10 cellular contexts compared by ENCODE assay signal in the genomic region with DNA sequence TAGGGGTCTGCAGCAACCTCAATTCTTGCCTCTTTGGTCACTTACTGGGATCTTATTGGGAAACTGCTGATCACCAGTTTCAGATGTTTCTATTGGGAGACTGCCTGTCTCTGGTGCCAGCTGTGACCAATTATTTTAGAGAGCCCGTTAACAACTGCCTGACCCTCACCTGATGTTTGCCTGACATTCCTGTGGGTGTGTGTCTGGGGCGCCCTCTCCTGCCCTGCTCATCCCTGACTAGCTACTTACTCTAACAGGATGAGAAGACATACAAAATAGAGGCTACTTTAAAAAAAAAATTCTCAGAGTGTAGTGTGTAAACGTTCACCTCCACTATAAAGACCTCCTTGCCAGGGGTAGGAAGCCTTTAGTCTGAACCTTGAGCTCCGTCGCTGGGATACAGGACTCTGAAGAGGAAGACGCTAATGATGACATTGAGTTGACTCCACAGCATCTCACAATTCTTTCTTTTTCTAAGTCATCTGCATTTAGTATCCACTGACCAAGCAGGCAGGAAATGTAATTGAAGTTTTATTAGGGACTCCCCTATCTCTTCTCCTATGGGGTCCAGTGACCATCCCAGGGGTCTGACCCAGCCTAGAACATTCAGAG. TPM values are rescaled to one million over a fixed set of nuclear protein-coding genes. Genes with fewer than 3 reads are reported as not detected.
A peak's percentile ranks its signal among the peaks of the same experiment; 100 is the strongest.
DNase-seq lines count a peak whose midpoint lies in the region; ATAC-seq and TF ChIP-seq lines count a peak whose summit lies in the region.
"Had no signal": no experiment of that assay in that cellular context is flagged by ENCODE, and none has a peak within 500 bp of the region (broad histone marks: within the 10 kb centered on the region; RNA-seq: fewer than 3 reads in every experiment).

No MANE protein-coding gene starts in this region.

- 0 out of 3 replicates have a peak overlapping the region, but pooled peaks have one; percentile 14 for H2BK15ac ChIP-seq in IMR-90 (ENCODE audit: low read depth, low read length)

- no CpG with 5 or more reads among the region's 6 CpGs for WGBS in IMR-90 (ENCODE audit: extremely low coverage in 2 of 2, insufficient read length in 1 of 2), 2 experiments

- no peak overlapping the region for H2BK120ac ChIP-seq in IMR-90 (ENCODE audit: low read depth, low read length)

- no peaks in the 10 kb centered on the region for H3K36me3 ChIP-seq in BE2C
- no peaks in the 10 kb centered on the region for H3K36me3 ChIP-seq in IMR-90 (ENCODE audit: control insufficient read depth, insufficient read depth, low read length)
- H3K36me3 ChIP-seq in osteoblast (ENCODE audit: insufficient read depth, low read length), result no peaks in the 10 kb centered on the region

- 0 out of 2 replicates have a peak, but pooled peaks have one; percentile 1 for TF ChIP-seq CTCF in BE2C (IDR thresholded peaks at IDR 0.05; ENCODE audit: low read depth, low read length)
- no peak for TF ChIP-seq CTCF in IMR-90 (conservative IDR thresholded peaks at IDR 0.05; ENCODE audit: low read depth, low read length)
- no peak for TF ChIP-seq CTCF in natural killer cell (IDR thresholded peaks at IDR 0.05)
- no peak for TF ChIP-seq CTCF in osteoblast (IDR thresholded peaks at IDR 0.05; ENCODE audit: extremely low read depth, low read depth, low read length)

- no peak overlapping the region for H3K56ac ChIP-seq in IMR-90 (ENCODE audit: extremely low read depth, insufficient read depth, low read length)

- H3K4me1 ChIP-seq in BE2C (no peaks in the 10 kb centered on the region), IMR-90 (ENCODE audit: control insufficient read depth, insufficient read depth, low read length) (peaks cover 16% of the 10 kb centered on the region), osteoblast (ENCODE audit: insufficient read depth, low read length) (peaks cover 16% of the 10 kb centered on the region)

- H2AFZ ChIP-seq in IMR-90 (replicated peaks; ENCODE audit: low read length, poor library complexity), result no peak overlapping the region
- H2AFZ ChIP-seq in osteoblast (ENCODE audit: low read length), result no peak overlapping the region

- H3K36me3 Mint-ChIP-seq in activated naive CD8-positive, alpha-beta T cell treated with anti-CD3 and anti-CD28 coated beads, Interleukin-2, amount 50 U/mL, for 24 hours (ENCODE audit: low read depth), result no peaks in the 10 kb centered on the region
- no peaks in the 10 kb centered on the region for H3K36me3 Mint-ChIP-seq in natural killer cell

- H3K23ac ChIP-seq in IMR-90 (ENCODE audit: low read depth, low read length), result peak overlapping the region; percentile 1; the same call in 1 of the 2 replicates

- dilution Hi-C loops in IMR-90 (cut with HindIII; ENCODE audit: low sequenced_read_pairs, unreplicated experiment), result no loop called here

- intact Hi-C loops in IMR-90 (cut with micrococcal nuclease), result loop anchor here (2.0 kb wide), 2 partner anchors 151 to 257 kb away; no protein-coding TSS in a partner anchor
- intact Hi-C loops in natural killer cell (cut with micrococcal nuclease), result loop anchor here (2.0 kb wide), 1 partner anchor 249 kb away; no protein-coding TSS in a partner anchor

- CTCF ChIA-PET in IMR-90 (lab: Yijun Ruan, JAX), result interaction anchor here (0.5 to 1.4 kb wide), 4 partner anchors 14 to 75 kb away, joined by 3 to 5 read pairs (median 4); no protein-coding TSS in a partner anchor

- H2AK5ac ChIP-seq in IMR-90 (ENCODE audit: low read depth, low read length), result no peak overlapping the region

- peaks cover 0 to 5% of the 10 kb centered on the region in 2 experiments; a peak in 1 of 4 replicates for H3K79me1 ChIP-seq in IMR-90 (ENCODE audit: low read depth in 1 of 2, low read length in 2 of 2)

- no peaks in the 10 kb centered on the region for H3K27me3 Mint-ChIP-seq in activated naive CD8-positive, alpha-beta T cell treated with anti-CD3 and anti-CD28 coated beads, Interleukin-2, amount 50 U/mL, for 24 hours
- H3K27me3 Mint-ChIP-seq in natural killer cell (ENCODE audit: low read depth in 2 of 2), result peaks cover 0 to 10% of the 10 kb centered on the region in 2 donors

- no peak overlapping the region for H3K18ac ChIP-seq in IMR-90 (ENCODE audit: low read depth, low read length)

- H3K9me3 ChIP-seq in BE2C (no peaks in the 10 kb centered on the region), IMR-90 (ENCODE audit: control insufficient read depth, insufficient read depth, low read length) (no peaks in the 10 kb centered on the region), osteoblast (ENCODE audit: low read depth, low read length) (no peaks in the 10 kb centered on the region)

- ATAC-seq in IMR-90 (ENCODE audit: low read depth) (no peak), natural killer cell (no peak)
- peak; percentile 13 for ATAC-seq in activated naive CD8-positive, alpha-beta T cell treated with anti-CD3 and anti-CD28 coated beads, Interleukin-2, amount 50 U/mL, for 24 hours

- no peak overlapping the region for H3K4ac ChIP-seq in IMR-90 (ENCODE audit: low read depth, low read length)

- no peaks in the 10 kb centered on the region for H3K79me2 ChIP-seq in osteoblast (ENCODE audit: insufficient read depth, low read length)

- peak overlapping the region; percentile 96 for H3K27ac Mint-ChIP-seq in activated naive CD8-positive, alpha-beta T cell treated with anti-CD3 and anti-CD28 coated beads, Interleukin-2, amount 50 U/mL, for 24 hours
- peak overlapping the region in 1 of 2 donors; percentile 79 for H3K27ac Mint-ChIP-seq in natural killer cell

- no peak overlapping the region for H3K9ac ChIP-seq in IMR-90 (ENCODE audit: low read depth, low read length)

- H3K27ac ChIP-seq in IMR-90 (ENCODE audit: insufficient read depth, low read length) (no peak overlapping the region), osteoblast (ENCODE audit: low read depth, low read length) (no peak overlapping the region)

- H4K5ac ChIP-seq in IMR-90 (ENCODE audit: low read depth, low read length), result no peak overlapping the region

- H4K20me1 ChIP-seq in IMR-90 (ENCODE audit: insufficient read depth, low read length) (no peaks in the 10 kb centered on the region), osteoblast (ENCODE audit: insufficient read depth, low read length) (no peaks in the 10 kb centered on the region)

- peak overlapping the region; percentile 5; the same call in 1 of the 2 replicates for H4K91ac ChIP-seq in IMR-90 (ENCODE audit: insufficient read depth, low read depth, low read length)

- H3K27me3 ChIP-seq in BE2C, result no peaks in the 10 kb centered on the region
- H3K27me3 ChIP-seq in IMR-90 (ENCODE audit: control insufficient read depth, insufficient read depth, low read length), result peaks cover 11% of the 10 kb centered on the region
- H3K27me3 ChIP-seq in osteoblast (ENCODE audit: insufficient read depth, low read length), result no peaks in the 10 kb centered on the region

- peaks cover 70% of the 10 kb centered on the region for H3K4me1 Mint-ChIP-seq in activated naive CD8-positive, alpha-beta T cell treated with anti-CD3 and anti-CD28 coated beads, Interleukin-2, amount 50 U/mL, for 24 hours
- peaks cover 6 to 53% of the 10 kb centered on the region in 2 donors for H3K4me1 Mint-ChIP-seq in natural killer cell

- 0 out of 2 replicates have a peak overlapping the region, but pooled peaks have one; percentile 9 for H3K14ac ChIP-seq in IMR-90 (replicated peaks; ENCODE audit: low read depth, low read length)

- H3K9me1 ChIP-seq in IMR-90 (ENCODE audit: insufficient read depth, low read length), result peaks cover 17% of the 10 kb centered on the region

- in situ Hi-C loops in IMR-90 (cut with MboI; ENCODE audit: low sequenced_read_pairs), result loop anchor here (5.0 kb wide), 1 partner anchor 248 kb away; no protein-coding TSS in a partner anchor

- no peaks in the 10 kb centered on the region for H3K9me3 Mint-ChIP-seq in activated naive CD8-positive, alpha-beta T cell treated with anti-CD3 and anti-CD28 coated beads, Interleukin-2, amount 50 U/mL, for 24 hours
- H3K9me3 Mint-ChIP-seq in natural killer cell, result no peaks in the 10 kb centered on the region

- H4K8ac ChIP-seq in IMR-90 (ENCODE audit: low read depth in 2 of 2, low read length in 2 of 2), result no peak overlapping the region

- TF ChIP-seq RAD21 in IMR-90 (IDR thresholded peaks at IDR 0.05; ENCODE audit: low read length), result no peak

- peak overlapping the region; percentile 5; the same call in 1 of the 2 replicates for H2BK20ac ChIP-seq in IMR-90 (ENCODE audit: low read depth, low read length)

- peak overlapping the region; percentile 10 for H2AK9ac ChIP-seq in IMR-90 (replicated peaks; ENCODE audit: low read depth, low read length, poor library complexity)

- TF ChIP-seq POLR2A in IMR-90 (IDR thresholded peaks at IDR 0.05; ENCODE audit: low read depth, low read length), result no peak

- DNase-seq in BE2C (no peak), IMR-90 (no peak), natural killer cell (no peak), osteoblast (ENCODE audit: insufficient read length, low spot score, missing footprints) (no peak), DMS153 (lab: John Stamatoyannopoulos, UW) (no peak), DMS53 (lab: John Stamatoyannopoulos, UW) (no peak)
- no peak for DNase-seq in activated naive CD8-positive, alpha-beta T cell treated with anti-CD3 and anti-CD28 coated beads, Interleukin-2, amount 50 U/mL, for 24 hours
- DNase-seq in stimulated activated CD4-positive, alpha-beta T cell treated with anti-CD3 and anti-CD28 coated beads, Interleukin-1b, Interleukin-23, amount 100 ng/mL, for 48 hours, result no peak
- DNase-seq: NCI-H748 treated with DMSO at 0.1 percent for 48 hours, T-helper 9 cell had no signal

- H2BK5ac ChIP-seq in IMR-90 (ENCODE audit: low read depth, low read length, poor library complexity, severe bottlenecking), result no peak overlapping the region

- POLR2A ChIA-PET in IMR-90 (lab: Charles Lee; ENCODE audit: unreplicated experiment), result no interaction called here

- peak overlapping the region; percentile 81 for H3K4me3 Mint-ChIP-seq in activated naive CD8-positive, alpha-beta T cell treated with anti-CD3 and anti-CD28 coated beads, Interleukin-2, amount 50 U/mL, for 24 hours
- H3K4me3 Mint-ChIP-seq in natural killer cell, result peak overlapping the region; percentile 91

- H3K4me3 ChIP-seq in BE2C (ENCODE audit: low read depth, low read length), result no peak overlapping the region
- H3K4me3 ChIP-seq in IMR-90 (ENCODE audit: insufficient read depth, low read depth, low read length), result no peak overlapping the region
- H3K4me3 ChIP-seq in osteoblast (ENCODE audit: insufficient read depth, low read length), result no peak overlapping the region

- BruUV-seq in IMR-90 (replicated peaks; lab: Mats Ljungman, UMichigan), result no TSS peak

- no peak overlapping the region for H3K4me2 ChIP-seq in IMR-90 (ENCODE audit: low read depth, low read length)
- H3K4me2 ChIP-seq in osteoblast (ENCODE audit: insufficient read depth, low read length), result no peak overlapping the region

TF ChIP-seq in IMR-90, 13 proteins besides CTCF, POLR2A, EP300 and RAD21 (continues in another document):
- TF ChIP-seq RCOR1 (IDR thresholded peaks at IDR 0.05; ENCODE audit: insufficient replicate concordance, low read length) (no peak), NFE2L2 (IDR thresholded peaks at IDR 0.05; ENCODE audit: low read depth, low read length) (no peak)

RNA-seq across cellular contexts. Expression of a gene that starts 54.6 kb away (rescaled TPM):
- polyA plus RNA-seq in BE2C (2012; ENCODE audit: insufficient read depth, insufficient read length, low read depth), result 21.4 TPM
- total RNA-seq in IMR-90 (2012; rRNA removed) (5.6 and 6.7 TPM in 2 replicates), natural killer cell (1 to 10 TPM; 2.6 to 7.4 (median 5.2) TPM), osteoblast (13.0 and 22.4 TPM in 2 replicates)
- polyA plus RNA-seq in IMR-90 (2012; rRNA removed), result 17.8 and 19.6 TPM in 2 replicates
- polyA plus RNA-seq in IMR-90 (2012; cell fraction: cytosol; rRNA removed), result 15.6 and 26.4 TPM in 2 replicates
- polyA plus RNA-seq in IMR-90 (2012; cell fraction: nucleus; rRNA removed; ENCODE audit: low replicate concordance), result 56.9 and 61.7 TPM in 2 replicates
